Comparison of ENCODE assay signal across 8 cellular contexts in the genomic region with DNA sequence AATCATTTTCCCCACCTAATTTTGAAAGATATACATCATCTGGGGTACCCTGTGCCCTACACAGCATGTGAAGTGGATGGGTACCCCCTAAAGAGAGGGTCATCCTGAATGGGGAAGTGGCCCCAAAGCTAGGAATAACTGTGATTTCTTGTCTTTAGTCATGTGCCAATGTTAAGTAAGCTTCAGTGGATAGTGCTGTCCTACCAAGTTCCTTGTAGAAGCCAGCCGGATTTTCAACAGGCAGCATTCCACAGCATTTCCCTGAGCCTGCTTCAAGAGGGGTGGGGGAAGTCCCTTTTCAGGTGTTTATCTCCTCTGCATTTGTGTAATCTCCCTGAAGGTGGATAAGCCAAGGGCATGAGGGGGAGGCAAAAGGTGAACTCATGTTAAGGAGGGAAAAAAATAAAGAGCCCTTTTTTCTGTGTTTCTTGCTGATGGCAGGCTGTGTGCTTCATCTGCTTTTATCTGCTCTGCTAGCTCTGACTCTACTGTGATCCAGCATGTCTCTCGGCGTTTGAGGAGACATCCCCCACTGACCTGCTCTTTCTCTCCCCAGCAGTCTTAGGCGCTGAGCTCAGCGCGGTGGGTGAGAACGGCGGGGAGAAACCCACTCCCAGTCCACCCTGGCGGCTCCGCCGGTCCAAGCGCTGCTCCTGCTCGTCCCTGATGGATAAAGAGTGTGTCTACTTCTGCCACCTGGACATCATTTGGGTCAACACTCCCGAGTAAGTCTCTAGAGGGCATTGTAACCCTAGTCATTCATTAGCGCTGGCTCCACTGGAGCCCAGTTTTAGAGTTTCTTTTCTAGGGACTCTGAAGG. TPM values are rescaled to one million over a fixed set of nuclear protein-coding genes. Genes with fewer than 3 reads are reported as not detected.
DNase-seq lines count a peak whose midpoint lies in the region; ATAC-seq and TF ChIP-seq lines count a peak whose summit lies in the region.

No MANE protein-coding gene starts in this region.

- no peaks in the 10 kb centered on the region for H4K20me1 ChIP-seq in Karpas-422 (ENCODE audit: insufficient read depth, low read depth, low read length)

- intact Hi-C loops in Panc1 (cut with micrococcal nuclease; ENCODE audit: unreplicated experiment) (loop anchor here (1.0 to 5.0 kb wide), 2 partner anchors 50 to 311 kb away; no protein-coding TSS in a partner anchor), psoas muscle (cut with DNase I) (loop anchor here in 1 of 2 donors (10.0 kb wide), 1 partner anchor 313 kb away; no protein-coding TSS in a partner anchor)

- H3K4me1 ChIP-seq in Panc1 (ENCODE audit: control insufficient read depth, insufficient read depth, low read length) (peaks cover 65% of the 10 kb centered on the region), psoas muscle (peaks cover 10% of the 10 kb centered on the region), Karpas-422 (ENCODE audit: low read length) (peaks cover 13% of the 10 kb centered on the region)

- CTCF ChIA-PET in Panc1 (lab: Charles Lee) = interaction anchor here (0.5 to 1.1 kb wide), 8 partner anchors 84 to 1665 kb away, joined by 3 to 14 read pairs (median 4); no protein-coding TSS in a partner anchor

- in situ Hi-C loops in Panc1 (cut with HindIII; ENCODE audit: low pct_unique_long_range_greater_than_20kb, low sequenced_read_pairs) = no loop called here

- H3K4me2 ChIP-seq in Karpas-422 (ENCODE audit: low read depth, low read length, poor library complexity, severe bottlenecking) = no peak overlapping the region

- H3K9me3 Mint-ChIP-seq in activated naive CD4-positive, alpha-beta T cell treated with anti-CD3 and anti-CD28 coated beads, Interleukin-2, amount 50 U/mL, for 72 hours = no peaks in the 10 kb centered on the region

- no peak overlapping the region for H3K9ac ChIP-seq in Karpas-422 (ENCODE audit: low read length)

- H3K27me3 ChIP-seq in Panc1 (ENCODE audit: control insufficient read depth, insufficient read depth, low read length) (no peaks in the 10 kb centered on the region), psoas muscle (ENCODE audit: insufficient read depth in 3 of 3, low read length in 2 of 3) (peaks cover 0 to 26% (median 9%) of the 10 kb centered on the region in 3 donors), Karpas-422 (ENCODE audit: low read length) (no peaks in the 10 kb centered on the region)

- H3K4me3 ChIP-seq in Panc1 (ENCODE audit: low read depth in 2 of 2, low read length in 2 of 2) = peak overlapping the region; percentile 60 to 67
- H3K4me3 ChIP-seq in fibroblast of villous mesenchyme (ENCODE audit: low read depth, low read length) = no peak overlapping the region
- peak overlapping the region; percentile 62 for H3K4me3 ChIP-seq in psoas muscle
- no peak overlapping the region for H3K4me3 ChIP-seq in Karpas-422 (ENCODE audit: low read length)

- no peaks in the 10 kb centered on the region for H3K9me2 ChIP-seq in Karpas-422 (replicated peaks; ENCODE audit: insufficient read depth, low read length)

- H3K36me3 ChIP-seq in Panc1 (ENCODE audit: control insufficient read depth, insufficient read depth, low read length) (peaks cover 8% of the 10 kb centered on the region; the same call in 1 of the 2 replicates), psoas muscle (ENCODE audit: insufficient read depth in 1 of 2, low read depth in 1 of 2) (no peaks in the 10 kb centered on the region), Karpas-422 (ENCODE audit: insufficient read depth, low read length) (no peaks in the 10 kb centered on the region)

- peak; percentile 55 for ATAC-seq in Panc1
- no peak for ATAC-seq in psoas muscle
- no peak for ATAC-seq in activated naive CD4-positive, alpha-beta T cell treated with anti-CD3 and anti-CD28 coated beads, Interleukin-2, amount 50 U/mL, for 72 hours
- no peak for ATAC-seq in GM18861 (IDR thresholded peaks at IDR 0.05; ENCODE audit: unreplicated experiment)

- 28 to 43% (median 37%) methylated on average over 15 of the region's 15 CpGs for WGBS in psoas muscle, 3 donors

- H3K36me3 Mint-ChIP-seq in activated naive CD4-positive, alpha-beta T cell treated with anti-CD3 and anti-CD28 coated beads, Interleukin-2, amount 50 U/mL, for 72 hours = no peaks in the 10 kb centered on the region

- H2AFZ ChIP-seq in Karpas-422 (ENCODE audit: low read length) = no peak overlapping the region

- peak overlapping the region; percentile 93 for H3K27ac ChIP-seq in Panc1 (ENCODE audit: low read length)
- H3K27ac ChIP-seq in psoas muscle = no peak overlapping the region
- no peak overlapping the region for H3K27ac ChIP-seq in Karpas-422 (ENCODE audit: low read length)

- H3K27ac Mint-ChIP-seq in activated naive CD4-positive, alpha-beta T cell treated with anti-CD3 and anti-CD28 coated beads, Interleukin-2, amount 50 U/mL, for 72 hours = no peak overlapping the region

- DNase-seq in GM04503 (ENCODE audit: low read depth) = peak; percentile 32
- DNase-seq in Panc1 (ENCODE audit: low read depth, low spot score) = no peak
- peak; percentile 27 for DNase-seq in fibroblast of villous mesenchyme (ENCODE audit: low read depth)
- no peak for DNase-seq in psoas muscle
- no peak for DNase-seq in activated naive CD4-positive, alpha-beta T cell treated with anti-CD3 and anti-CD28 coated beads, Interleukin-2, amount 50 U/mL, for 72 hours (ENCODE audit: low spot score in 2 of 2)
- DNase-seq in Karpas-422 = no peak
- no peak for DNase-seq in activated T-cell treated with anti-CD3 and anti-CD28 coated beads for 4 hours

- POLR2A ChIA-PET in Panc1 (lab: Charles Lee) = interaction anchor here (0.7 kb wide), 2 partner anchors 111 to 346 kb away, joined by 9 to 22 read pairs; no protein-coding TSS in a partner anchor

- no peaks in the 10 kb centered on the region for H3K79me2 ChIP-seq in Karpas-422 (ENCODE audit: low read length)

- BruUV-seq in Panc1 (replicated peaks; lab: Mats Ljungman, UMichigan) = no TSS peak

- TF ChIP-seq CTCF in Panc1 (IDR thresholded peaks at IDR 0.05) (peak; percentile 69), fibroblast of villous mesenchyme (IDR thresholded peaks at IDR 0.05; ENCODE audit: insufficient read depth, low read depth, low read length) (peak; percentile 20), psoas muscle (IDR thresholded peaks at IDR 0.05) (no peak)

- no peaks in the 10 kb centered on the region for H3K9me3 ChIP-seq in Panc1 (ENCODE audit: control insufficient read depth, insufficient read depth, low read depth, low read length)
- H3K9me3 ChIP-seq in psoas muscle = no peaks in the 10 kb centered on the region
- no peaks in the 10 kb centered on the region for H3K9me3 ChIP-seq in Karpas-422 (ENCODE audit: low read length)

RNA-seq across cellular contexts. Expression of a gene that starts 1.8 kb away (rescaled TPM):
- 15.1 TPM for total RNA-seq in Panc1 (2021; ENCODE audit: unreplicated experiment)
- polyA plus RNA-seq in Panc1 (2012; ENCODE audit: insufficient read length) = 18.0 TPM
- 2.2 and 2.9 TPM in 2 replicates for total RNA-seq in fibroblast of villous mesenchyme
- total RNA-seq in psoas muscle = 1 to 10 TPM in 3 of 4 donors, under 1 TPM in 1; 0.90 to 3.7 (median 2.6) TPM
- 1 to 10 TPM in 2 of 3 donors, under 1 TPM in 1; 0.68 to 2.7 (median 1.9) TPM for polyA plus RNA-seq in psoas muscle
- total RNA-seq in activated naive CD4-positive, alpha-beta T cell treated with anti-CD3 and anti-CD28 coated beads, Interleukin-2, amount 50 U/mL, for 72 hours = under 1 TPM; 0.27 to 0.30 TPM
- 0.18 and 0.34 TPM in 2 replicates for total RNA-seq in Karpas-422 (2014; rRNA removed; shearing (Covaris generic); ENCODE audit: low replicate concordance)

Comparison
In these comparisons a context has a peak if more than half of its experiments do, and no peak if none do; other contexts are left out.
1. DNase-seq: peak in GM04503 (single experiment) and fibroblast of villous mesenchyme (single experiment); none in Panc1 (single experiment), psoas muscle (0 of 2), activated naive CD4-positive, alpha-beta T cell treated with anti-CD3 and anti-CD28 coated beads, Interleukin-2, amount 50 U/mL, for 72 hours (0 of 2), Karpas-422 (single experiment) and activated T-cell treated with anti-CD3 and anti-CD28 coated beads for 4 hours (single experiment).
2. H3K4me3 ChIP-seq: peak in Panc1 (2 of 2) and psoas muscle (single experiment); none in fibroblast of villous mesenchyme (single experiment) and Karpas-422 (single experiment).